ENCODE assay signal across 8 cellular contexts in genomic region chr17:2362016-2362415, GRCh38.
"Had no signal": no experiment of that assay in that cellular context is flagged by ENCODE, and none has a peak within 500 bp of the region (broad histone marks: within the 10 kb centered on the region; RNA-seq: fewer than 3 reads in every experiment).

No MANE protein-coding gene starts in this region.

- H3K9me3 Mint-ChIP-seq: GM23338, H9, IgD-negative memory B cell had no signal

- FAIRE-seq: H1, H54, HepG2 had no signal

- H2AFZ ChIP-seq: GM23338 had no signal

- H3K4me3 Mint-ChIP-seq: GM23338, H9, IgD-negative memory B cell had no signal

- H3K27me3 Mint-ChIP-seq: IgD-negative memory B cell had no signal

- H3K4me2 ChIP-seq: GM23338 had no signal

- DNase-seq: H9, HCEC 1CT, KBM-7 had no signal

- H3K4me3 ChIP-seq: GM23338 had no signal
